In the genomic region with DNA sequence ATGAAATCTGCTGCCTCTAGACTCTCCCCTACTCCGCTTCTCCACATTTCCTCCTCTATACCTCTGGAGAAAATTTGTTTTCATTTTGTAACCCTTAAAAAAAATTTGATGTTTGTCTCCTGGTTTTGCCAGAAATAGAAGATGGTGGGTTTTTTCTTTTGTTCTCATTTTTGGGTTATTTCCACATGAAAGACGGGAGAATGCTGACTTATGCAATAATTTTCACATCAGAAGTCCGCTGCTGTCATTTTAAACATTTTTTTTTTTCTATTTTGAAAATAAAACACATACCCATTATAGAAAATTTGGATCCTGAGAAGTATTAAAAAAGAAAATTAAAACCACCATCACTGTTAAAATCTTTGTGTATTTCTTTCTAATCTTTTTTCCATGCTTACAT, we compare ENCODE assay signal across 16 cellular contexts.
DNase-seq lines count a peak whose midpoint lies in the region; ATAC-seq and TF ChIP-seq lines count a peak whose summit lies in the region.
"Had no signal": no experiment of that assay in that cellular context is flagged by ENCODE, and none has a peak within 500 bp of the region (broad histone marks: within the 10 kb centered on the region; RNA-seq: fewer than 3 reads in every experiment).

No MANE protein-coding gene starts in this region.

- no peak overlapping the region for H2BK20ac ChIP-seq in IMR-90 (ENCODE audit: low read depth, low read length)

- H3K27me3 ChIP-seq in IMR-90 (ENCODE audit: control insufficient read depth, insufficient read depth, low read length) (no peaks in the 10 kb centered on the region), neural progenitor cell (no peaks in the 10 kb centered on the region)
- H3K27me3 ChIP-seq: BLaER1 treated with 17β-estradiol and CSF1 and Interleukin-3, amounts not matched to agents 10 nM and 100 nM had no signal

- DNase-seq in IMR-90 (no peak), caudate nucleus (lab: John Stamatoyannopoulos, UW) (no peak), NCI-H146 (lab: John Stamatoyannopoulos, UW) (no peak), neural progenitor cell (ENCODE audit: low spot score) (no peak), lower leg skin (ENCODE audit: low spot score in 2 of 2) (no peak)
- DNase-seq: 8988T; AML-193; Caco-2; Calu3; CD4-positive, alpha-beta T cell; CD8-positive, alpha-beta T cell; DMS79 treated with DMSO at 0.1 percent for 48 hours; GF-D8 had no signal

- no peaks in the 10 kb centered on the region for H3K4me1 ChIP-seq in IMR-90 (ENCODE audit: control insufficient read depth, insufficient read depth, low read length)
- H3K4me1 ChIP-seq in neural progenitor cell, result no peaks in the 10 kb centered on the region
- H3K4me1 ChIP-seq: BLaER1 treated with 17β-estradiol and CSF1 and Interleukin-3, amounts not matched to agents 10 nM and 100 nM; Caco-2 had no signal

- no peaks in the 10 kb centered on the region; the same call in 1 of the 2 replicates for H3K36me3 ChIP-seq in IMR-90 (ENCODE audit: control insufficient read depth, insufficient read depth, low read length)
- H3K36me3 ChIP-seq in neural progenitor cell, result no peaks in the 10 kb centered on the region
- H3K36me3 ChIP-seq: BLaER1 treated with 17β-estradiol and CSF1 and Interleukin-3, amounts not matched to agents 10 nM and 100 nM had no signal

- no peak overlapping the region for H4K8ac ChIP-seq in IMR-90 (ENCODE audit: low read depth in 2 of 2, low read length in 2 of 2)

- H3K27ac ChIP-seq in IMR-90 (ENCODE audit: insufficient read depth, low read length) (no peak overlapping the region), caudate nucleus (ENCODE audit: low read depth, low read length) (peak overlapping the region; percentile 79), neural progenitor cell (no peak overlapping the region)
- H3K27ac ChIP-seq: BLaER1 treated with 17β-estradiol and CSF1 and Interleukin-3, amounts not matched to agents 10 nM and 100 nM; C4-2B had no signal

- H3K9ac ChIP-seq in IMR-90 (ENCODE audit: low read depth, low read length) (no peak overlapping the region), neural progenitor cell (no peak overlapping the region)
- H3K9ac ChIP-seq: BLaER1 treated with 17β-estradiol and CSF1 and Interleukin-3, amounts not matched to agents 10 nM and 100 nM had no signal

- no peak for TF ChIP-seq RAD21 in IMR-90 (IDR thresholded peaks at IDR 0.05; ENCODE audit: low read length)

- H3K4me2 ChIP-seq in IMR-90 (ENCODE audit: low read depth, low read length) (no peak overlapping the region), neural progenitor cell (no peak overlapping the region)
- H3K4me2 ChIP-seq: BLaER1 treated with 17β-estradiol and CSF1 and Interleukin-3, amounts not matched to agents 10 nM and 100 nM had no signal

- H3K27ac Mint-ChIP-seq in neural progenitor cell, result no peak overlapping the region
- H3K27ac Mint-ChIP-seq: B cell; CD4-positive, alpha-beta T cell; CD8-positive, alpha-beta T cell had no signal

- in situ Hi-C loops in IMR-90 (cut with MboI; ENCODE audit: low sequenced_read_pairs), result no loop called here

- no CpG with 5 or more reads among the region's 3 CpGs for WGBS in IMR-90 (ENCODE audit: extremely low coverage in 2 of 2, insufficient read length in 1 of 2), 2 experiments
- 91 to 92% methylated on average over 3 of the region's 3 CpGs for WGBS in lower leg skin, 2 donors

- H3K4me3 ChIP-seq in IMR-90 (ENCODE audit: insufficient read depth, low read depth, low read length) (no peak overlapping the region), neural progenitor cell (no peak overlapping the region), lower leg skin (ENCODE audit: low read depth, poor library complexity, severe bottlenecking) (no peak overlapping the region)
- H3K4me3 ChIP-seq: BLaER1 treated with 17β-estradiol and CSF1 and Interleukin-3, amounts not matched to agents 10 nM and 100 nM had no signal

- H3F3A ChIP-seq in neural progenitor cell (ENCODE audit: low read depth), result no peaks in the 10 kb centered on the region

- no peak overlapping the region for H3K56ac ChIP-seq in IMR-90 (ENCODE audit: extremely low read depth, insufficient read depth, low read length)

- POLR2A ChIA-PET in IMR-90 (lab: Charles Lee; ENCODE audit: unreplicated experiment), result no interaction called here

- H4K5ac ChIP-seq in IMR-90 (ENCODE audit: low read depth, low read length), result no peak overlapping the region

- H2AK9ac ChIP-seq in IMR-90 (replicated peaks; ENCODE audit: low read depth, low read length, poor library complexity), result no peak overlapping the region

- H2BK5ac ChIP-seq in IMR-90 (ENCODE audit: low read depth, low read length, poor library complexity, severe bottlenecking), result no peak overlapping the region

- TF ChIP-seq POLR2A in IMR-90 (IDR thresholded peaks at IDR 0.05; ENCODE audit: low read depth, low read length), result no peak
- TF ChIP-seq POLR2A in lower leg skin (IDR thresholded peaks at IDR 0.05), result no peak

- peaks cover 2% of the 10 kb centered on the region; the same call in 1 of the 2 replicates for H3K9me1 ChIP-seq in IMR-90 (ENCODE audit: insufficient read depth, low read length)

- BruUV-seq in IMR-90 (replicated peaks; lab: Mats Ljungman, UMichigan), result no TSS peak

- no peaks in the 10 kb centered on the region for H3K79me1 ChIP-seq in IMR-90 (ENCODE audit: low read depth in 1 of 2, low read length in 2 of 2)

- H2AK5ac ChIP-seq in IMR-90 (ENCODE audit: low read depth, low read length), result no peak overlapping the region

- no peak overlapping the region for H2BK120ac ChIP-seq in IMR-90 (ENCODE audit: low read depth, low read length)

- H3K36me3 Mint-ChIP-seq in neural progenitor cell, result no peaks in the 10 kb centered on the region
- H3K36me3 Mint-ChIP-seq: CD8-positive, alpha-beta T cell had no signal

- dilution Hi-C loops in IMR-90 (cut with HindIII; ENCODE audit: low sequenced_read_pairs, unreplicated experiment), result no loop called here

- no peak overlapping the region for H2BK15ac ChIP-seq in IMR-90 (ENCODE audit: low read depth, low read length)

- H4K91ac ChIP-seq in IMR-90 (ENCODE audit: insufficient read depth, low read depth, low read length), result no peak overlapping the region

- CTCF ChIA-PET in IMR-90 (lab: Yijun Ruan, JAX), result no interaction called here

- H3K18ac ChIP-seq in IMR-90 (ENCODE audit: low read depth, low read length), result no peak overlapping the region

- H3K4ac ChIP-seq in IMR-90 (ENCODE audit: low read depth, low read length), result no peak overlapping the region

- TF ChIP-seq CTCF in IMR-90 (conservative IDR thresholded peaks at IDR 0.05; ENCODE audit: low read depth, low read length), result no peak
- TF ChIP-seq CTCF in neural progenitor cell (IDR thresholded peaks at IDR 0.05), result no peak
- TF ChIP-seq CTCF in lower leg skin (IDR thresholded peaks at IDR 0.05), result no peak

- H2AFZ ChIP-seq in IMR-90 (replicated peaks; ENCODE audit: low read length, poor library complexity) (no peak overlapping the region), neural progenitor cell (replicated peaks) (no peak overlapping the region)

- H3K14ac ChIP-seq in IMR-90 (replicated peaks; ENCODE audit: low read depth, low read length), result no peak overlapping the region

- no peaks in the 10 kb centered on the region for H3K9me3 ChIP-seq in IMR-90 (ENCODE audit: control insufficient read depth, insufficient read depth, low read length)
- no peaks in the 10 kb centered on the region for H3K9me3 ChIP-seq in neural progenitor cell (ENCODE audit: low read depth)
- H3K9me3 ChIP-seq: Caco-2 had no signal

- H3K4me3 Mint-ChIP-seq in neural progenitor cell, result no peak overlapping the region
- H3K4me3 Mint-ChIP-seq: B cell; CD4-positive, alpha-beta T cell; CD8-positive, alpha-beta T cell had no signal

- H3K27me3 Mint-ChIP-seq in neural progenitor cell (ENCODE audit: insufficient read depth, low read depth), result peaks cover 3% of the 10 kb centered on the region

- no peaks in the 10 kb centered on the region for H3K79me2 ChIP-seq in neural progenitor cell (ENCODE audit: low read depth)

- intact Hi-C loops in IMR-90 (cut with micrococcal nuclease), result no loop called here
- intact Hi-C loops in lower leg skin (cut with DNase I; ENCODE audit: low total_unique reads), result no loop called here

- no peaks in the 10 kb centered on the region for H3K9me3 Mint-ChIP-seq in neural progenitor cell
- H3K9me3 Mint-ChIP-seq: CD4-positive, alpha-beta T cell had no signal

- H4K20me1 ChIP-seq in IMR-90 (ENCODE audit: insufficient read depth, low read length) (peaks cover 3% of the 10 kb centered on the region; the same call in 1 of the 2 replicates), neural progenitor cell (ENCODE audit: low read depth) (no peaks in the 10 kb centered on the region)
- H4K20me1 ChIP-seq: BLaER1 treated with 17β-estradiol and CSF1 and Interleukin-3, amounts not matched to agents 10 nM and 100 nM had no signal

- no peak overlapping the region for H3K23ac ChIP-seq in IMR-90 (ENCODE audit: low read depth, low read length)

- no peaks in the 10 kb centered on the region for H3K4me1 Mint-ChIP-seq in neural progenitor cell
- H3K4me1 Mint-ChIP-seq: B cell had no signal

- ATAC-seq in IMR-90 (ENCODE audit: low read depth), result no peak
- ATAC-seq: CD8-positive, alpha-beta T cell had no signal

TF ChIP-seq in IMR-90, 13 proteins besides CTCF, POLR2A, EP300 and RAD21:
- TF ChIP-seq MAZ (IDR thresholded peaks at IDR 0.05; ENCODE audit: borderline replicate concordance, low read depth, low read length) (no peak), RFX5 (IDR thresholded peaks at IDR 0.05; ENCODE audit: low read depth, low read length) (no peak), MAFK (IDR thresholded peaks at IDR 0.05; ENCODE audit: low read depth, low read length) (peak; percentile 61)
- TF ChIP-seq, protein P1, sequence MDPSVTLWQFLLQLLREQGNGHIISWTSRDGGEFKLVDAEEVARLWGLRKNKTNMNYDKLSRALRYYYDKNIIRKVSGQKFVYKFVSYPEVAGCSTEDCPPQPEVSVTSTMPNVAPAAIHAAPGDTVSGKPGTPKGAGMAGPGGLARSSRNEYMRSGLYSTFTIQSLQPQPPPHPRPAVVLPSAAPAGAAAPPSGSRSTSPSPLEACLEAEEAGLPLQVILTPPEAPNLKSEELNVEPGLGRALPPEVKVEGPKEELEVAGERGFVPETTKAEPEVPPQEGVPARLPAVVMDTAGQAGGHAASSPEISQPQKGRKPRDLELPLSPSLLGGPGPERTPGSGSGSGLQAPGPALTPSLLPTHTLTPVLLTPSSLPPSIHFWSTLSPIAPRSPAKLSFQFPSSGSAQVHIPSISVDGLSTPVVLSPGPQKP (IDR thresholded peaks at IDR 0.05; ENCODE audit: borderline replicate concordance, low read depth, low read length), result no peak
TF ChIP-seq in IMR-90: peak in this region for 1.
